In genomic region chr11:46642627-46643335, GRCh38 we compare ENCODE assay signal across 15 cellular contexts.
"Had no signal": no experiment of that assay in that cellular context is flagged by ENCODE, and none has a peak within 500 bp of the region (broad histone marks: within the 10 kb centered on the region; RNA-seq: fewer than 3 reads in every experiment).

No MANE protein-coding gene starts in this region.

- FAIRE-seq: endometrium had no signal

- ATAC-seq: left lobe of liver had no signal

- H3K9me3 Mint-ChIP-seq: stimulated activated naive CD8-positive, alpha-beta T cell treated with anti-CD3 and anti-CD28 coated beads, Interleukin-15, Interleukin-2, amounts not matched to agents 100 ng/mL and 50 ng/mL, for 24 hours had no signal

- H3K4me3 ChIP-seq: esophagus muscularis mucosa, ovary had no signal

- H3K27ac Mint-ChIP-seq: activated T-helper 1 cell treated with anti-CD3 and anti-CD28 coated beads, Interleukin-12 subunit alpha, Interleukin-12 subunit beta, Interleukin-2, Interleukin-4 antibody, amounts not matched to agents 30 ng/mL and 10 ng/mL and 1 ng/mL, durations not matched to agents 14 hours and 24 hours and 36 hours; stimulated activated naive CD8-positive, alpha-beta T cell treated with anti-CD3 and anti-CD28 coated beads, Interleukin-15, Interleukin-2, amounts not matched to agents 100 ng/mL and 50 ng/mL, for 24 hours; T-helper 2 cell treated with Interferon-gamma antibody and Interleukin-4, amounts not matched to agents 5 μg/mL and 100 μg/mL, for 36 hours had no signal

- H3K4me3 Mint-ChIP-seq: activated naive CD4-positive, alpha-beta T cell treated with anti-CD3 and anti-CD28 coated beads, Interleukin-2, amount 50 U/mL, for 24 hours; activated T-helper 1 cell treated with anti-CD3 and anti-CD28 coated beads, Interleukin-12 subunit alpha, Interleukin-12 subunit beta, Interleukin-2, Interleukin-4 antibody, amounts not matched to agents 30 ng/mL and 10 ng/mL and 1 ng/mL, durations not matched to agents 14 hours and 24 hours and 36 hours; stimulated activated naive CD8-positive, alpha-beta T cell treated with anti-CD3 and anti-CD28 coated beads, Interleukin-15, Interleukin-2, amounts not matched to agents 100 ng/mL and 50 ng/mL, for 24 hours; T-helper 2 cell treated with Interferon-gamma antibody and Interleukin-4, amounts not matched to agents 5 μg/mL and 100 μg/mL, for 36 hours had no signal

- H3K27ac ChIP-seq: esophagus muscularis mucosa, ovary had no signal

- H3K36me3 ChIP-seq: ovary had no signal

- DNase-seq: activated CD4-positive, alpha-beta T cell treated with anti-CD3 and anti-CD28 coated beads for 1 hour; activated CD4-positive, alpha-beta T cell treated with anti-CD3 and anti-CD28 coated beads, Interleukin-2, amount 50 U/mL, for 48 hours; anterior cingulate cortex; glutamatergic neuron; islet precursor cell; mammary epithelial cell; ovary; stimulated activated CD4-positive, alpha-beta T cell treated with anti-CD3 and anti-CD28 coated beads, Interleukin-12 subunit alpha, Interleukin-12 subunit beta, amount 100 ng/mL, for 4 hours had no signal

- H3K27me3 Mint-ChIP-seq: activated naive CD4-positive, alpha-beta T cell treated with anti-CD3 and anti-CD28 coated beads, Interleukin-2, amount 50 U/mL, for 24 hours; stimulated activated naive CD8-positive, alpha-beta T cell treated with anti-CD3 and anti-CD28 coated beads, Interleukin-15, Interleukin-2, amounts not matched to agents 100 ng/mL and 50 ng/mL, for 24 hours had no signal

- H3K9me3 ChIP-seq: esophagus muscularis mucosa, ovary had no signal

- H3K27me3 ChIP-seq: esophagus muscularis mucosa, ovary had no signal
